In the genomic region with DNA sequence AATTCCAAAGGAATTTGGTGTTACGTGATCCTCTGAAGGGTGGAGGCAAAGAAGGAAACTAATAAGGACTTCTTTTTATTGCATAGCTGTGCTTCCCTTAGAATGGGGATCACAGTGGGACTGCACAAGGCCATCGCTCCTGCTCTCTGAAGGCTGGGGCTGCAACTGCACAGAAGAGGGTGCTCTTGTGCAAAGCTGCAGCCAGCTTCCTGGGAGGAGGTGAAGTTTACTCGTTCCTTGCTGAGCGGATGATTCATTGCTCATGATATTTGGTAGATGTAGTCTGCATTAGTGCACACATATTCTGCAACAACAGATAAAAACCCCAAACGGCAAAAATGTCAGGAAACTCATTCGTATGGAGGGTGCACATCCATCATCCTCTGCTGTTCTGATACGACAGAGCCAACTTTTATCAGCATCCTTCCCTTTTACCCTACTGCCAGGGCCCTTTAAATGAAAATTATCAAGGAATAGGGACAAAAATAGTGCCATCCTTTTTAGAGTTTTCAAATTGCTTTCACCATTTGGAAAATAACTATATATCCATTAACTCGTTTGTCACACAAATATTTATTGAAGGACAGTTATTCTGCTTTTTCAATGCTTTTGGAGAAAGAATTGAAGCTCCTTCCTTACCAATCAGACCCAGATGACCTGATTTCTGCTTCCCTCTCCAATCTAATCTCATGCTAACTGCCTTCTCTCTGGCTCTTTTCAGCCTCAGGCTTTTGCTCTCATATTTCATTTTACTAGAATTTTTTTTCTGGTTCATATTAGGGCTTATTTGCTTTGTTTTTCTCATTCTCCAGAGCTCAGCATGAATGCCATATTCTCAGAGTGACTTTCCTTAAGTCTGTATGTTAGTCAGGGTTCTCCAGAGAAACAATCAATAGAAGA, we compare ENCODE assay signal across 1 cellular context.
A peak's percentile ranks its signal among the peaks of the same experiment; 100 is the strongest.
TF ChIP-seq lines count a peak whose summit lies in the region.

No MANE protein-coding gene starts in this region.

TF ChIP-seq in GM12878, 131 proteins besides CTCF, POLR2A, EP300 and RAD21:
- TF ChIP-seq YY1 (IDR thresholded peaks at IDR 0.05; ENCODE audit: low read depth, low read length) (peak; percentile 49; the same call in 1 of the 2 replicates), JUND (IDR thresholded peaks at IDR 0.05; ENCODE audit: low read depth, low read length) (no peak), SMC3 (IDR thresholded peaks at IDR 0.05; ENCODE audit: borderline replicate concordance, low read length) (peak; percentile 91)
